In the genomic region with DNA sequence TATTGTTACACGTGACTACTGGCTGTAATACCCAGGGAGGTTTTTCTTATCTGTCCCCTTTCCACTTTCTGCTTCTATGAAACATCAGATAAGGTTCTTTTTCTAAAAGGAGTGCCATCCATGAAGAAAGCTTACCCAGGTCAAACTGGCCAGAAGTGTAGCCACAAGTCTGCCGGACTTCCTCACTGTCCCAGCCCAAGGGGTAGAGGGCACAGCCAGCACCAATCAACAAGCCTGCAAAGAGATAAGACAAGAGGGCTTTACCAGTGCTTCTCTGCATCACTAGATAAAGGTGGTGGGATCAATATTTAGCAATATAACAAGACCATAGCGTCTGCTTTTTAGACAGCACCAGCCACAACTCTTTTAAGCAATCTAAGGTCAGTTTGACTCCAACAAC, we compare ENCODE assay signal across 19 cellular contexts.
"Had no signal": no experiment of that assay in that cellular context is flagged by ENCODE, and none has a peak within 500 bp of the region (broad histone marks: within the 10 kb centered on the region; RNA-seq: fewer than 3 reads in every experiment).

No MANE protein-coding gene starts in this region.

- H3K4me3 Mint-ChIP-seq: dendritic cell treated with granulocyte-macrophage colony-stimulating factor and Interleukin-4, amounts not matched to agents 40 ng/mL and 50 ng/mL, for 4 days; naive B cell; nephron progenitor cell had no signal

- H3K4me1 Mint-ChIP-seq: naive B cell had no signal

- H3K27me3 Mint-ChIP-seq: dendritic cell treated with granulocyte-macrophage colony-stimulating factor and Interleukin-4, amounts not matched to agents 40 ng/mL and 50 ng/mL, for 4 days; naive B cell had no signal

- H3K36me3 Mint-ChIP-seq: naive B cell had no signal

- H3K4me3 ChIP-seq: hepatocyte, left ventricle myocardium inferior, lung, stomach had no signal

- H3K27me3 ChIP-seq: hepatocyte, neutrophil, stomach had no signal

- H3K9me3 Mint-ChIP-seq: dendritic cell treated with granulocyte-macrophage colony-stimulating factor and Interleukin-4, amounts not matched to agents 40 ng/mL and 50 ng/mL, for 4 days had no signal

- ATAC-seq: left cardiac atrium had no signal

- H3K9me3 ChIP-seq: left ventricle myocardium inferior, neutrophil, stomach had no signal

- H3K27ac ChIP-seq: hepatocyte, left ventricle myocardium inferior, neutrophil, stomach had no signal

- H3K27ac Mint-ChIP-seq: dendritic cell treated with granulocyte-macrophage colony-stimulating factor and Interleukin-4, amounts not matched to agents 40 ng/mL and 50 ng/mL, for 4 days; naive B cell; nephron progenitor cell had no signal

- H3K4me1 ChIP-seq: stomach had no signal

- DNase-seq: foreskin melanocyte; head of caudate nucleus; kidney; left cardiac atrium; left ventricle myocardium inferior; mesenchymal stem cell; naive B cell; nephron progenitor cell; posterior cingulate gyrus; small intestine; stimulated activated CD4-positive, alpha-beta T cell treated with anti-CD3 and anti-CD28 coated beads, Interleukin-12 subunit alpha, Interleukin-12 subunit beta, amount 100 ng/mL, for 4 hours; stimulated activated naive CD4-positive, alpha-beta T cell; stomach; substantia nigra; trophoblast cell had no signal

- H3K36me3 ChIP-seq: left ventricle myocardium inferior, neutrophil, stomach had no signal
